Comparison of ENCODE assay signal across 10 cellular contexts in the genomic region with DNA sequence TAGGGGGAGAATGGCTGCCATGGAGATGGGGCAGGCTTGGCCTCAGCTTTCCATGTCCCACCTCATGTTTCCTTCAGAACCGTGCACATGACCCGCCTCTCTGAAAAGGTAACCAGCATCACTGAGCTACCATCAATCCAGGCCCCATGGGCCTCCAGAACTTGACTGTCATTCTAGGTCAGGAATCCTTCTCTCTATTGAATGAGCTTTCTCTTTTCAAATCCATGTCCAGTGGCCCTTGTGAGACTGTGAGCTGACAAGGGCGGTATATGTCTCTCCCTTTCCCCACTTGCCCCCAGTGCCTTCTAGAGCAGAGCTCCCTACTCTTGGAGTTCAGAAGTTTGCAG. TPM values are rescaled to one million over a fixed set of nuclear protein-coding genes. Genes with fewer than 3 reads are reported as not detected.
DNase-seq lines count a peak whose midpoint lies in the region; ATAC-seq, FAIRE-seq and TF ChIP-seq lines count a peak whose summit lies in the region.
"Had no signal": no experiment of that assay in that cellular context is flagged by ENCODE, and none has a peak within 500 bp of the region (broad histone marks: within the 10 kb centered on the region; RNA-seq: fewer than 3 reads in every experiment).

No MANE protein-coding gene starts in this region.

- TF ChIP-seq EP300 in esophagus muscularis mucosa (IDR thresholded peaks at IDR 0.05) (no peak), ovary (IDR thresholded peaks at IDR 0.05) (no peak)

- 56% methylated on average over 3 of the region's 3 CpGs for WGBS in esophagus muscularis mucosa
- WGBS in ovary, 3 donors, result 63 to 89% (median 84%) methylated on average over 3 of the region's 3 CpGs
- 67% methylated on average over 3 of the region's 3 CpGs for WGBS in urinary bladder

- H3K4me3 Mint-ChIP-seq in activated naive CD8-positive, alpha-beta T cell treated with anti-CD3 and anti-CD28 coated beads, Interleukin-2, amount 10 ng/mL, durations not matched to agents 7 days and 5 days, result no peak overlapping the region
- no peak overlapping the region for H3K4me3 Mint-ChIP-seq in activated naive CD8-positive, alpha-beta T cell treated with anti-CD3 and anti-CD28 coated beads for 36 hours

- peak overlapping the region; percentile 21 for H3K27ac Mint-ChIP-seq in activated naive CD8-positive, alpha-beta T cell treated with anti-CD3 and anti-CD28 coated beads, Interleukin-2, amount 10 ng/mL, durations not matched to agents 7 days and 5 days
- H3K27ac Mint-ChIP-seq in activated naive CD8-positive, alpha-beta T cell treated with anti-CD3 and anti-CD28 coated beads for 36 hours, result no peak overlapping the region

- H3K27me3 ChIP-seq in esophagus muscularis mucosa (no peaks in the 10 kb centered on the region), ovary (no peaks in the 10 kb centered on the region)

- peaks cover 2% of the 10 kb centered on the region for H3K36me3 Mint-ChIP-seq in activated naive CD8-positive, alpha-beta T cell treated with anti-CD3 and anti-CD28 coated beads, Interleukin-2, amount 10 ng/mL, durations not matched to agents 7 days and 5 days
- H3K36me3 Mint-ChIP-seq in activated naive CD8-positive, alpha-beta T cell treated with anti-CD3 and anti-CD28 coated beads for 36 hours, result peaks cover 5% of the 10 kb centered on the region

- TF ChIP-seq CTCF in esophagus muscularis mucosa (IDR thresholded peaks at IDR 0.05), result no peak
- no peak for TF ChIP-seq CTCF in ovary (IDR thresholded peaks at IDR 0.05)

- H3K4me3 ChIP-seq in esophagus muscularis mucosa, result peak overlapping the region; percentile 74 to 88 (median 80)
- H3K4me3 ChIP-seq in ovary, result peak overlapping the region; percentile 21
- H3K4me3 ChIP-seq in urinary bladder (ENCODE audit: low read depth, low read length), result no peak overlapping the region

- H3K36me3 ChIP-seq in esophagus muscularis mucosa, result peaks cover 0 to 10% (median 6%) of the 10 kb centered on the region in 4 donors
- no peaks in the 10 kb centered on the region for H3K36me3 ChIP-seq in ovary
- H3K36me3 ChIP-seq in urinary bladder (ENCODE audit: insufficient read depth), result no peaks in the 10 kb centered on the region

- TF ChIP-seq POLR2A in esophagus muscularis mucosa (IDR thresholded peaks at IDR 0.05; ENCODE audit: low read depth), result no peak
- TF ChIP-seq POLR2A in ovary (IDR thresholded peaks at IDR 0.05), result no peak

- no peaks in the 10 kb centered on the region for H3K9me3 ChIP-seq in esophagus muscularis mucosa
- H3K9me3 ChIP-seq in ovary, result no peaks in the 10 kb centered on the region

- POLR2A ChIA-PET in activated naive CD8-positive, alpha-beta T cell treated with anti-CD3 and anti-CD28 coated beads, Interleukin-2, amount 10 ng/mL, durations not matched to agents 7 days and 5 days (lab: Charles Lee), result no interaction called here

- no peaks in the 10 kb centered on the region for H3K27me3 Mint-ChIP-seq in activated naive CD8-positive, alpha-beta T cell treated with anti-CD3 and anti-CD28 coated beads, Interleukin-2, amount 10 ng/mL, durations not matched to agents 7 days and 5 days
- H3K27me3 Mint-ChIP-seq in activated naive CD8-positive, alpha-beta T cell treated with anti-CD3 and anti-CD28 coated beads for 36 hours, result no peaks in the 10 kb centered on the region

- no peak for ATAC-seq in activated naive CD8-positive, alpha-beta T cell treated with anti-CD3 and anti-CD28 coated beads, Interleukin-2, amount 10 ng/mL, durations not matched to agents 7 days and 5 days (ENCODE audit: low read depth)
- ATAC-seq in HG02884 (IDR thresholded peaks at IDR 0.05; ENCODE audit: unreplicated experiment), result no peak

- no peak for DNase-seq in activated naive CD8-positive, alpha-beta T cell treated with anti-CD3 and anti-CD28 coated beads, Interleukin-2, amount 10 ng/mL, durations not matched to agents 7 days and 5 days
- no peak for DNase-seq in activated naive CD8-positive, alpha-beta T cell treated with anti-CD3 and anti-CD28 coated beads for 36 hours
- no peak for DNase-seq in esophagus muscularis mucosa (ENCODE audit: extremely low spot score)
- no peak for DNase-seq in ovary
- DNase-seq in HTR-8/SVneo (ENCODE audit: insufficient read length, low spot score), result no peak
- no peak for DNase-seq in NCI-H146 treated with DMSO at 0.1 percent for 48 hours (lab: John Stamatoyannopoulos, UW; ENCODE audit: unreplicated experiment)
- DNase-seq: NCI-H187 treated with DMSO at 0.1 percent for 48 hours, T-helper 9 cell had no signal

- H3K27ac ChIP-seq in esophagus muscularis mucosa (replicated peaks in 1 of 4) (peak overlapping the region; percentile 93 to 99 (median 97)), ovary (peak overlapping the region; percentile 86 to 90), urinary bladder (ENCODE audit: low read depth) (peak overlapping the region; percentile 53)

- intact Hi-C loops in esophagus muscularis mucosa (cut with DNase I), result no loop called here
- intact Hi-C loops in ovary (cut with DNase I), result no loop called here

- no peak for FAIRE-seq in HTR-8/SVneo (lab: Jason Lieb, UNC)

- H3K4me1 Mint-ChIP-seq in activated naive CD8-positive, alpha-beta T cell treated with anti-CD3 and anti-CD28 coated beads, Interleukin-2, amount 10 ng/mL, durations not matched to agents 7 days and 5 days, result peaks cover 26% of the 10 kb centered on the region
- peaks cover 24% of the 10 kb centered on the region for H3K4me1 Mint-ChIP-seq in activated naive CD8-positive, alpha-beta T cell treated with anti-CD3 and anti-CD28 coated beads for 36 hours

- no peaks in the 10 kb centered on the region for H3K9me3 Mint-ChIP-seq in activated naive CD8-positive, alpha-beta T cell treated with anti-CD3 and anti-CD28 coated beads, Interleukin-2, amount 10 ng/mL, durations not matched to agents 7 days and 5 days
- no peaks in the 10 kb centered on the region for H3K9me3 Mint-ChIP-seq in activated naive CD8-positive, alpha-beta T cell treated with anti-CD3 and anti-CD28 coated beads for 36 hours

- H3K4me1 ChIP-seq in esophagus muscularis mucosa (peaks cover 76 to 93% (median 92%) of the 10 kb centered on the region in 4 donors), ovary (ENCODE audit: insufficient read depth) (peaks cover 51% of the 10 kb centered on the region), urinary bladder (ENCODE audit: insufficient read depth) (no peaks in the 10 kb centered on the region)

RNA-seq across cellular contexts. Expression of a gene that starts 4.4 kb away (rescaled TPM):
- total RNA-seq in activated naive CD8-positive, alpha-beta T cell treated with anti-CD3 and anti-CD28 coated beads, Interleukin-2, amount 10 ng/mL, durations not matched to agents 7 days and 5 days, result 10 to 100 TPM; 61.2 to 66.0 TPM
- 10 to 100 TPM; 57.0 to 59.1 TPM for total RNA-seq in activated naive CD8-positive, alpha-beta T cell treated with anti-CD3 and anti-CD28 coated beads for 36 hours
- total RNA-seq in esophagus muscularis mucosa (1,000 to 10,000 TPM; 3,645 to 7,984 (median 5,321) TPM), ovary (100 to 1,000 TPM; 205 to 767 (median 274) TPM), urinary bladder (719 TPM)
- polyA plus RNA-seq in ovary (100 to 1,000 TPM; 270 to 783 TPM), urinary bladder (4,390 TPM)

RNA-seq across cellular contexts. Expression of a gene that starts 33.5 kb away (rescaled TPM):
- 10 to 100 TPM; 11.3 to 13.2 TPM for total RNA-seq in activated naive CD8-positive, alpha-beta T cell treated with anti-CD3 and anti-CD28 coated beads, Interleukin-2, amount 10 ng/mL, durations not matched to agents 7 days and 5 days
- total RNA-seq in activated naive CD8-positive, alpha-beta T cell treated with anti-CD3 and anti-CD28 coated beads for 36 hours, result 1 to 10 TPM; 4.2 to 4.7 TPM
- 100 to 1,000 TPM in 2 of 4 donors, 10 to 100 TPM in 2; 63.5 to 158 (median 106) TPM for total RNA-seq in esophagus muscularis mucosa
- total RNA-seq in ovary, result 10 to 100 TPM; 21.7 to 38.2 (median 29.0) TPM
- polyA plus RNA-seq in ovary, result 10 to 100 TPM in 1 of 2 donors, 1 to 10 TPM in 1; 4.7 to 17.5 TPM
- total RNA-seq in urinary bladder, result 15.2 TPM
- 134 TPM for polyA plus RNA-seq in urinary bladder

RNA-seq across cellular contexts. Expression of a gene that starts 36.4 kb away (rescaled TPM):
- total RNA-seq in activated naive CD8-positive, alpha-beta T cell treated with anti-CD3 and anti-CD28 coated beads, Interleukin-2, amount 10 ng/mL, durations not matched to agents 7 days and 5 days, result 1 to 10 TPM; 2.5 to 3.2 TPM
- 1 to 10 TPM; 1.3 TPM for total RNA-seq in activated naive CD8-positive, alpha-beta T cell treated with anti-CD3 and anti-CD28 coated beads for 36 hours
- total RNA-seq in esophagus muscularis mucosa (10 to 100 TPM; 12.9 to 35.5 (median 21.9) TPM), ovary (10 to 100 TPM in 4 of 7 donors, 1 to 10 TPM in 3; 6.2 to 19.6 (median 11.3) TPM), urinary bladder (27.5 TPM)
- polyA plus RNA-seq in ovary (10 to 100 TPM in 1 of 2 donors, 1 to 10 TPM in 1; 3.4 to 17.3 TPM), urinary bladder (19.0 TPM)
